30 cellular contexts compared by ENCODE assay signal in the genomic region with DNA sequence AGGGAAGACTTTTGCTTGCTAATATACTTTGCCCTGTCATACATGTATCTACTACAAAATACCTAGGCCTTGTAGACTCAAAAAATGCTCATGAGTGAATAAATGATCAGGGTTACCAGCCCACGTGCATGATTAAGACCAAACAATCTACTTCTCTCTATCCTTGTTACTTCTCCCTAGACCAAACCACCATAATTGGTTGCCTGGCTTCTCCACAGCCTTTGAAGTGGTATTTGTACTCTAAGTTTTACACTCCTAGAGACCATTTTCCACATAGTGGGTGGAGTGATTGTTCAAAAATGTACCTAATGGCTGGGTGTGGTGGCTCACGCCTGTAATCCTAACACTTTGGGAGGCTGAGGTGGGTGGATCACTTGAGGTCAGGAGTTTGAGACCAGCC. TPM values are rescaled to one million over a fixed set of nuclear protein-coding genes. Genes with fewer than 3 reads are reported as not detected.
"Had no signal": no experiment of that assay in that cellular context is flagged by ENCODE, and none has a peak within 500 bp of the region (broad histone marks: within the 10 kb centered on the region; RNA-seq: fewer than 3 reads in every experiment).

No MANE protein-coding gene starts in this region.

- ATAC-seq: natural killer cell; psoas muscle; stimulated activated naive B cell treated with anti-CD40 and anti-IgM and Interleukin-4, amounts not matched to agents 10 μg/mL and 1 μg/mL and 100 μg/mL, for 72 hours had no signal

- DNase-seq: activated CD4-positive, alpha-beta T cell treated with anti-CD3 and anti-CD28 coated beads for 48 hours; anterior cingulate cortex; effector CD4-positive, alpha-beta T cell; esophagus squamous epithelium; foreskin melanocyte; glutamatergic neuron; islet precursor cell; left ventricle myocardium inferior; mesendoderm; natural killer cell; occipital lobe; psoas muscle; sigmoid colon; small intestine; stimulated activated CD4-positive, alpha-beta T cell treated with anti-CD3 and anti-CD28 coated beads, Interleukin-4, amount 100 ng/mL, for 4 hours; stimulated activated CD8-positive, alpha-beta memory T cell treated with anti-CD3 and anti-CD28 coated beads, Interleukin-4, amount 100 ng/mL, for 48 hours; stimulated activated naive B cell treated with anti-CD40 and anti-IgM and Interleukin-4, amounts not matched to agents 10 μg/mL and 1 μg/mL and 100 μg/mL, for 72 hours; uterus had no signal

- H3K27me3 ChIP-seq: esophagus squamous epithelium, neural progenitor cell, uterus had no signal

- H3K9me3 ChIP-seq: esophagus squamous epithelium, left ventricle myocardium inferior, psoas muscle, sigmoid colon, thoracic aorta, uterus had no signal

- H3K9me3 Mint-ChIP-seq: central memory CD8-positive, alpha-beta T cell; natural killer cell; neural progenitor cell; stimulated activated naive B cell treated with anti-CD40 and anti-IgM and Interleukin-4, amounts not matched to agents 10 μg/mL and 1 μg/mL and 100 μg/mL, for 72 hours; type B pancreatic cell had no signal

- H3K27ac ChIP-seq: epithelial cell of prostate, esophagus squamous epithelium, left ventricle myocardium inferior, neural progenitor cell, parathyroid adenoma, psoas muscle, sigmoid colon, thoracic aorta, uterus, VCaP had no signal

- H3K36me3 Mint-ChIP-seq: activated naive CD8-positive, alpha-beta T cell; natural killer cell; neural progenitor cell; stimulated activated naive B cell treated with anti-CD40 and anti-IgM and Interleukin-4, amounts not matched to agents 10 μg/mL and 1 μg/mL and 100 μg/mL, for 72 hours; type B pancreatic cell had no signal

- H3K4me1 ChIP-seq: neural progenitor cell, parathyroid adenoma had no signal

- H3K27me3 Mint-ChIP-seq: activated naive CD8-positive, alpha-beta T cell had no signal

- H3K27ac Mint-ChIP-seq: activated naive CD8-positive, alpha-beta T cell; activated T-helper 2 cell treated with anti-CD3 and anti-CD28 coated beads, Interferon-gamma antibody, Interleukin-2, Interleukin-4, amounts not matched to agents 10 μg/mL and 5 μg/mL and 100 μg/mL, durations not matched to agents 14 hours and 24 hours and 36 hours; natural killer cell; neural progenitor cell; stimulated activated naive B cell treated with anti-CD40 and anti-IgM and Interleukin-4, amounts not matched to agents 10 μg/mL and 1 μg/mL and 100 μg/mL, for 72 hours; type B pancreatic cell had no signal

- H3K36me3 ChIP-seq: esophagus squamous epithelium, left ventricle myocardium inferior, neural progenitor cell, sigmoid colon, thoracic aorta, uterus had no signal

- H3K4me3 Mint-ChIP-seq: activated naive CD8-positive, alpha-beta T cell; central memory CD8-positive, alpha-beta T cell; dendritic cell treated with granulocyte-macrophage colony-stimulating factor and Interleukin-4, amounts not matched to agents 40 ng/mL and 50 ng/mL, for 4 days; natural killer cell; neural progenitor cell; stimulated activated naive B cell treated with anti-CD40 and anti-IgM and Interleukin-4, amounts not matched to agents 10 μg/mL and 1 μg/mL and 100 μg/mL, for 72 hours; type B pancreatic cell had no signal

- H3K4me3 ChIP-seq: esophagus squamous epithelium, left ventricle myocardium inferior, lung, neural progenitor cell, psoas muscle, sigmoid colon, thoracic aorta, uterus had no signal

RNA-seq across cellular contexts. Expression of a gene that starts 18.2 kb away (rescaled TPM):
- total RNA-seq: mononuclear cell had no signal
